In genomic region chr11:89744158-89744557, GRCh38 we compare ENCODE assay signal across 6 cellular contexts. TPM values are rescaled to one million over a fixed set of nuclear protein-coding genes. Genes with fewer than 3 reads are reported as not detected.
"Had no signal": no experiment of that assay in that cellular context is flagged by ENCODE, and none has a peak within 500 bp of the region (broad histone marks: within the 10 kb centered on the region; RNA-seq: fewer than 3 reads in every experiment).

No MANE protein-coding gene starts in this region.

RNA-seq across cellular contexts. Expression of gene TRIM77, which starts 34.1 kb away (rescaled TPM):
- total RNA-seq: HT1080, LHCN-M2, MCF 10A, NCI-H460, Right ventricle myocardium superior, SJSA1 had no signal
